ENCODE assay signal across 28 cellular contexts in genomic region chr5:73399761-73400160, GRCh38. TPM values are rescaled to one million over a fixed set of nuclear protein-coding genes. Genes with fewer than 3 reads are reported as not detected.
"Had no signal": no experiment of that assay in that cellular context is flagged by ENCODE, and none has a peak within 500 bp of the region (broad histone marks: within the 10 kb centered on the region; RNA-seq: fewer than 3 reads in every experiment).

No MANE protein-coding gene starts in this region.

- H3K4me3 Mint-ChIP-seq: natural killer cell treated with Interleukin-12 subunit alpha and Interleukin-12 subunit beta and Interleukin-15 and Interleukin-18, amount 100 ng/mL, for 72 hours; nephron progenitor cell; neural crest cell; stimulated activated effector memory CD8-positive, alpha-beta T cell treated with anti-CD3 and anti-CD28 coated beads, Interleukin-12 subunit alpha, Interleukin-12 subunit beta, amount 100 ng/mL, for 72 hours; stimulated activated naive B cell treated with anti-CD40 and anti-IgM and Interleukin-4, amounts not matched to agents 10 μg/mL and 1 μg/mL and 100 μg/mL, for 72 hours; stimulated activated naive CD8-positive, alpha-beta T cell treated with anti-CD3 and anti-CD28 coated beads, Interleukin-15, Interleukin-2, amounts not matched to agents 100 ng/mL and 50 ng/mL, for 24 hours had no signal

- H3K4me1 ChIP-seq: psoas muscle, right lobe of liver, sigmoid colon, stomach, thyroid gland, upper lobe of left lung, vagina had no signal

- H3K9me3 ChIP-seq: neutrophil, pancreas, psoas muscle, right lobe of liver, sigmoid colon, stomach, thoracic aorta, thyroid gland, tibial nerve, upper lobe of left lung, vagina had no signal

- ATAC-seq: natural killer cell treated with Interleukin-12 subunit alpha and Interleukin-12 subunit beta and Interleukin-15 and Interleukin-18, amount 100 ng/mL, for 72 hours; pancreas; psoas muscle; right cardiac atrium; right lobe of liver; stimulated activated effector memory CD8-positive, alpha-beta T cell treated with anti-CD3 and anti-CD28 coated beads, Interleukin-12 subunit alpha, Interleukin-12 subunit beta, amount 100 ng/mL, for 72 hours; stimulated activated naive B cell treated with anti-CD40 and anti-IgM and Interleukin-4, amounts not matched to agents 10 μg/mL and 1 μg/mL and 100 μg/mL, for 72 hours had no signal

- H3K27me3 ChIP-seq: pancreas, right lobe of liver, sigmoid colon, thyroid gland, tibial nerve, upper lobe of left lung, vagina had no signal

- H3K27ac ChIP-seq: neutrophil, pancreas, psoas muscle, right lobe of liver, sigmoid colon, stomach, thoracic aorta, thyroid gland, tibial nerve, upper lobe of left lung, vagina had no signal

- H3K36me3 Mint-ChIP-seq: natural killer cell treated with Interleukin-12 subunit alpha and Interleukin-12 subunit beta and Interleukin-15 and Interleukin-18, amount 100 ng/mL, for 72 hours; stimulated activated effector memory CD8-positive, alpha-beta T cell treated with anti-CD3 and anti-CD28 coated beads, Interleukin-12 subunit alpha, Interleukin-12 subunit beta, amount 100 ng/mL, for 72 hours; stimulated activated naive B cell treated with anti-CD40 and anti-IgM and Interleukin-4, amounts not matched to agents 10 μg/mL and 1 μg/mL and 100 μg/mL, for 72 hours had no signal

- H3K27ac Mint-ChIP-seq: natural killer cell treated with Interleukin-12 subunit alpha and Interleukin-12 subunit beta and Interleukin-15 and Interleukin-18, amount 100 ng/mL, for 72 hours; nephron progenitor cell; progenitor cell of endocrine pancreas; stimulated activated effector memory CD8-positive, alpha-beta T cell treated with anti-CD3 and anti-CD28 coated beads, Interleukin-12 subunit alpha, Interleukin-12 subunit beta, amount 100 ng/mL, for 72 hours; stimulated activated naive B cell treated with anti-CD40 and anti-IgM and Interleukin-4, amounts not matched to agents 10 μg/mL and 1 μg/mL and 100 μg/mL, for 72 hours; stimulated activated naive CD8-positive, alpha-beta T cell treated with anti-CD3 and anti-CD28 coated beads, Interleukin-15, Interleukin-2, amounts not matched to agents 100 ng/mL and 50 ng/mL, for 24 hours had no signal

- H3K36me3 ChIP-seq: neutrophil, pancreas, right lobe of liver, sigmoid colon, stomach, thoracic aorta, thyroid gland, tibial nerve, upper lobe of left lung, vagina had no signal

- DNase-seq: nephron progenitor cell; nucleus accumbens; pancreas; posterior cingulate gyrus; psoas muscle; right cardiac atrium; right lobe of liver; sigmoid colon; small intestine; stimulated activated CD4-positive, alpha-beta T cell treated with anti-CD3 and anti-CD28 coated beads, Interleukin-15, amount 100 ng/mL, for 24 hours; stimulated activated CD4-positive, alpha-beta T cell treated with anti-CD3 and anti-CD28 coated beads, Interleukin-2, amount 100 ng/mL, for 24 hours; stimulated activated CD4-positive, alpha-beta T cell treated with anti-CD3 and anti-CD28 coated beads, Interleukin-2, amount 100 ng/mL, for 48 hours; stimulated activated CD4-positive, alpha-beta T cell treated with anti-CD3 and anti-CD28 coated beads, Interleukin-4, amount 100 ng/mL, for 24 hours; stimulated activated naive B cell treated with anti-CD40 and anti-IgM and Interleukin-4, amounts not matched to agents 10 μg/mL and 1 μg/mL and 100 μg/mL, for 72 hours; stimulated activated naive CD4-positive, alpha-beta T cell treated with Interleukin-2 at 50 U/mL for 16 hours; stomach; thyroid gland; trophoblast cell; upper lobe of left lung had no signal

- H3K27me3 Mint-ChIP-seq: progenitor cell of endocrine pancreas had no signal

- H3K9me3 Mint-ChIP-seq: natural killer cell treated with Interleukin-12 subunit alpha and Interleukin-12 subunit beta and Interleukin-15 and Interleukin-18, amount 100 ng/mL, for 72 hours; nephron progenitor cell; neural crest cell; stimulated activated effector memory CD8-positive, alpha-beta T cell treated with anti-CD3 and anti-CD28 coated beads, Interleukin-12 subunit alpha, Interleukin-12 subunit beta, amount 100 ng/mL, for 72 hours; stimulated activated naive B cell treated with anti-CD40 and anti-IgM and Interleukin-4, amounts not matched to agents 10 μg/mL and 1 μg/mL and 100 μg/mL, for 72 hours; stimulated activated naive CD8-positive, alpha-beta T cell treated with anti-CD3 and anti-CD28 coated beads, Interleukin-15, Interleukin-2, amounts not matched to agents 100 ng/mL and 50 ng/mL, for 24 hours had no signal

- H3K4me3 ChIP-seq: pancreas, psoas muscle, right lobe of liver, sigmoid colon, stomach, thoracic aorta, thyroid gland, tibial nerve, upper lobe of left lung, vagina had no signal

- H3K4me1 Mint-ChIP-seq: nephron progenitor cell; neural crest cell; stimulated activated effector memory CD8-positive, alpha-beta T cell treated with anti-CD3 and anti-CD28 coated beads, Interleukin-12 subunit alpha, Interleukin-12 subunit beta, amount 100 ng/mL, for 72 hours; stimulated activated naive B cell treated with anti-CD40 and anti-IgM and Interleukin-4, amounts not matched to agents 10 μg/mL and 1 μg/mL and 100 μg/mL, for 72 hours had no signal

RNA-seq across cellular contexts. Expression of gene FOXD1, which starts 48.8 kb away (rescaled TPM):
- total RNA-seq: right cardiac atrium, right lobe of liver, vagina had no signal
